In the genomic region with DNA sequence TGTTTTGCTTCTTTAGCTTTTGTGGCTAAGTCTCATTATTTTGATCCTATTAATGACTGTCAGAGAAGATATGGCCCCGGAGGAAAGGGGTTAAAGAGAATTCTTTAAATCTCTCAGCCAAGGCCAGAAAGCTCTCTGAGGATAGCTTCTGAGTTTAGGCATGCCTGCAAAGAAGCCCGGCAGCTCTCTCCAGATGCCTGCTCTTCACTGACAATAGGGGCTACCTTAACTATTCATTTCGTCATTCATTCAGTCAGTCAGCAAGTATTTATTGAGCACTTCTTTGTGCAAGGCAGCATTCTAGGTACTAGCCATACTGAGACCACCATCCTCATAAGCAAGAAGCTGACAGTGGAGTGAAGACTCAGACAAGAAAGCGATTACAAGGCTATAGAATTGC, we compare ENCODE assay signal across 29 cellular contexts. TPM values are rescaled to one million over a fixed set of nuclear protein-coding genes. Genes with fewer than 3 reads are reported as not detected.
DNase-seq lines count a peak whose midpoint lies in the region; ATAC-seq and TF ChIP-seq lines count a peak whose summit lies in the region.
"Had no signal": no experiment of that assay in that cellular context is flagged by ENCODE, and none has a peak within 500 bp of the region (broad histone marks: within the 10 kb centered on the region; RNA-seq: fewer than 3 reads in every experiment).

No MANE protein-coding gene starts in this region.

- H3F3A ChIP-seq in neural progenitor cell (ENCODE audit: low read depth), result no peaks in the 10 kb centered on the region
- no peaks in the 10 kb centered on the region for H3F3A ChIP-seq in smooth muscle cell (ENCODE audit: low read depth)

- intact Hi-C loops in A673 (cut with micrococcal nuclease; ENCODE audit: unreplicated experiment), result no loop called here
- intact Hi-C loops in ovary (cut with DNase I), result no loop called here

- no peaks in the 10 kb centered on the region for H3K79me2 ChIP-seq in neural progenitor cell (ENCODE audit: low read depth)
- no peaks in the 10 kb centered on the region for H3K79me2 ChIP-seq in smooth muscle cell (ENCODE audit: low read depth)

- no peak overlapping the region for H3K4me2 ChIP-seq in neural progenitor cell
- peak overlapping the region; percentile 53 for H3K4me2 ChIP-seq in smooth muscle cell
- H3K4me2 ChIP-seq: A549, BLaER1 had no signal

- H3K27ac ChIP-seq in A673 (ENCODE audit: low read depth, low read length, poor library complexity, severe bottlenecking) (no peak overlapping the region), neural progenitor cell (no peak overlapping the region), smooth muscle cell (ENCODE audit: low read depth) (peak overlapping the region; percentile 74), ovary (no peak overlapping the region)
- H3K27ac ChIP-seq: 22Rv1, A549, BLaER1 had no signal

- H3K36me3 Mint-ChIP-seq in WTC11, result no peaks in the 10 kb centered on the region
- H3K36me3 Mint-ChIP-seq in neural progenitor cell, result no peaks in the 10 kb centered on the region
- H3K36me3 Mint-ChIP-seq: CD14-positive monocyte; CD4-positive, alpha-beta memory T cell; CD4-positive, CD25-positive, alpha-beta regulatory T cell; CD8-positive, alpha-beta memory T cell had no signal

- H3K4me1 ChIP-seq in A673 (ENCODE audit: insufficient read depth, low read length, poor library complexity, severe bottlenecking) (peaks cover 4% of the 10 kb centered on the region), neural progenitor cell (no peaks in the 10 kb centered on the region), smooth muscle cell (ENCODE audit: low read depth) (no peaks in the 10 kb centered on the region), ovary (ENCODE audit: insufficient read depth) (no peaks in the 10 kb centered on the region)
- H3K4me1 ChIP-seq: A549, BE2C, BLaER1 had no signal

- H3K27ac Mint-ChIP-seq in WTC11 (no peak overlapping the region), neural progenitor cell (no peak overlapping the region)
- H3K27ac Mint-ChIP-seq: CD14-positive monocyte; CD4-positive, alpha-beta memory T cell; CD4-positive, CD25-positive, alpha-beta regulatory T cell had no signal

- no peaks in the 10 kb centered on the region for H4K20me1 ChIP-seq in neural progenitor cell (ENCODE audit: low read depth)
- H4K20me1 ChIP-seq in smooth muscle cell (ENCODE audit: low read depth), result no peaks in the 10 kb centered on the region
- H4K20me1 ChIP-seq: BLaER1 had no signal

- H3K4me3 ChIP-seq in A673 (ENCODE audit: low read depth, low read length, poor library complexity, severe bottlenecking) (no peak overlapping the region), neural progenitor cell (no peak overlapping the region), smooth muscle cell (no peak overlapping the region), ovary (no peak overlapping the region)
- H3K4me3 ChIP-seq: A549, BLaER1, GM12878 had no signal

- H3K4me1 Mint-ChIP-seq in WTC11 (peaks cover 13% of the 10 kb centered on the region), neural progenitor cell (no peaks in the 10 kb centered on the region)
- H3K4me1 Mint-ChIP-seq: CD4-positive, alpha-beta memory T cell; CD4-positive, CD25-positive, alpha-beta regulatory T cell; CD8-positive, alpha-beta memory T cell had no signal

- peak; percentile 50; the same call in 1 of the 2 replicates for ATAC-seq in WTC11
- ATAC-seq in activated CD4-positive, CD25-positive, alpha-beta regulatory T cell treated with anti-CD3 and anti-CD28 coated beads, Interleukin-2, amount 50 U/mL, for 24 hours, result no peak
- ATAC-seq: A549, GM12878 had no signal

- no peak for TF ChIP-seq EP300 in ovary (IDR thresholded peaks at IDR 0.05)

- CTCF ChIA-PET in A673 (lab: Charles Lee), result no interaction called here
- CTCF ChIA-PET in WTC11 (lab: Charles Lee), result interaction anchor here (1.4 to 2.0 kb wide), 2 partner anchors 13 to 27 kb away, joined by 6 to 7 read pairs; no protein-coding TSS in a partner anchor

- no peak overlapping the region for H3K9ac ChIP-seq in neural progenitor cell
- peak overlapping the region; percentile 34 for H3K9ac ChIP-seq in smooth muscle cell (ENCODE audit: low read depth)
- H3K9ac ChIP-seq: BLaER1 had no signal

- no TSS peak for BruUV-seq in A673 (replicated peaks; lab: Mats Ljungman, UMichigan)

- no peaks in the 10 kb centered on the region for H3K27me3 ChIP-seq in A673 (replicated peaks; ENCODE audit: insufficient read depth, low read depth, low read length, poor library complexity)
- H3K27me3 ChIP-seq in neural progenitor cell, result no peaks in the 10 kb centered on the region
- H3K27me3 ChIP-seq in smooth muscle cell (ENCODE audit: low read depth), result no peaks in the 10 kb centered on the region
- no peaks in the 10 kb centered on the region for H3K27me3 ChIP-seq in ovary
- H3K27me3 ChIP-seq: BE2C had no signal

- H3K9me3 ChIP-seq in A673 (ENCODE audit: low read depth, low read length, poor library complexity, severe bottlenecking) (no peaks in the 10 kb centered on the region), neural progenitor cell (ENCODE audit: low read depth) (no peaks in the 10 kb centered on the region), smooth muscle cell (replicated peaks; ENCODE audit: low read depth) (no peaks in the 10 kb centered on the region), ovary (no peaks in the 10 kb centered on the region)
- H3K9me3 ChIP-seq: A549, BE2C, BLaER1 had no signal

- H3K36me3 ChIP-seq in A673 (ENCODE audit: insufficient read depth, low read length, poor library complexity, severe bottlenecking) (no peaks in the 10 kb centered on the region), neural progenitor cell (no peaks in the 10 kb centered on the region), smooth muscle cell (ENCODE audit: low read depth) (no peaks in the 10 kb centered on the region), ovary (no peaks in the 10 kb centered on the region)
- H3K36me3 ChIP-seq: BE2C, BLaER1 had no signal

- TF ChIP-seq CTCF in A673 (conservative IDR thresholded peaks at IDR 0.05; ENCODE audit: low read depth, low read length) (no peak), WTC11 (IDR thresholded peaks at IDR 0.05) (no peak), neural progenitor cell (IDR thresholded peaks at IDR 0.05) (no peak), smooth muscle cell (IDR thresholded peaks at IDR 0.05; ENCODE audit: borderline replicate concordance, insufficient read depth, poor library complexity, severe bottlenecking) (no peak), ovary (IDR thresholded peaks at IDR 0.05) (no peak)

- 60% methylated on average over 4 of the region's 4 CpGs for WGBS in smooth muscle cell (ENCODE audit: low lambda C conversion rate)
- 36 to 42% (median 40%) methylated on average over 4 of the region's 4 CpGs for WGBS in ovary, 3 donors

- H3K27me3 Mint-ChIP-seq in WTC11 (ENCODE audit: low read depth), result peaks cover under 1% of the 10 kb centered on the region; the same call in 1 of the 2 replicates
- H3K27me3 Mint-ChIP-seq in neural progenitor cell (ENCODE audit: insufficient read depth, low read depth), result peaks cover 4% of the 10 kb centered on the region
- H3K27me3 Mint-ChIP-seq: CD4-positive, CD25-positive, alpha-beta regulatory T cell had no signal

- DNase-seq in A673 (ENCODE audit: low spot score) (peak; percentile 31), WTC11 (ENCODE audit: low spot score) (no peak), neural progenitor cell (ENCODE audit: low spot score) (peak; percentile 4), smooth muscle cell (lab: John Stamatoyannopoulos, UW; ENCODE audit: unreplicated experiment) (no peak), ovary (no peak), amniotic stem cell (lab: John Stamatoyannopoulos, UW) (no peak)
- DNase-seq: BE2C; C1 segment of cervical spinal cord; CD4-positive, alpha-beta memory T cell; CD4-positive, CD25-positive, alpha-beta regulatory T cell; CD8-positive, alpha-beta memory T cell; COR-L47; DMS 273 treated with DMSO at 0.1 percent for 48 hours; DMS153; DMS53; DMS79; DND-41; EL; GDM1 had no signal

- TF ChIP-seq POLR2A in ovary (IDR thresholded peaks at IDR 0.05), result no peak

- H3K9me3 Mint-ChIP-seq in WTC11, result no peaks in the 10 kb centered on the region
- no peaks in the 10 kb centered on the region for H3K9me3 Mint-ChIP-seq in neural progenitor cell
- H3K9me3 Mint-ChIP-seq: CD14-positive monocyte; CD4-positive, alpha-beta memory T cell; CD4-positive, CD25-positive, alpha-beta regulatory T cell; CD8-positive, alpha-beta memory T cell had no signal

- H2AFZ ChIP-seq in neural progenitor cell (replicated peaks) (no peak overlapping the region), smooth muscle cell (ENCODE audit: low read depth) (no peak overlapping the region)

- H3K4me3 Mint-ChIP-seq in WTC11 (no peak overlapping the region), neural progenitor cell (no peak overlapping the region)
- H3K4me3 Mint-ChIP-seq: CD14-positive monocyte; CD4-positive, alpha-beta memory T cell; CD4-positive, CD25-positive, alpha-beta regulatory T cell; CD8-positive, alpha-beta memory T cell had no signal

- POLR2A ChIA-PET in A673 (lab: Charles Lee; ENCODE audit: low non-redundant PET) (no interaction called here), WTC11 (lab: Charles Lee) (no interaction called here)

TF ChIP-seq in WTC11, 78 proteins besides CTCF, POLR2A, EP300 and RAD21 (continues in another document):
- TF ChIP-seq, protein P1, sequence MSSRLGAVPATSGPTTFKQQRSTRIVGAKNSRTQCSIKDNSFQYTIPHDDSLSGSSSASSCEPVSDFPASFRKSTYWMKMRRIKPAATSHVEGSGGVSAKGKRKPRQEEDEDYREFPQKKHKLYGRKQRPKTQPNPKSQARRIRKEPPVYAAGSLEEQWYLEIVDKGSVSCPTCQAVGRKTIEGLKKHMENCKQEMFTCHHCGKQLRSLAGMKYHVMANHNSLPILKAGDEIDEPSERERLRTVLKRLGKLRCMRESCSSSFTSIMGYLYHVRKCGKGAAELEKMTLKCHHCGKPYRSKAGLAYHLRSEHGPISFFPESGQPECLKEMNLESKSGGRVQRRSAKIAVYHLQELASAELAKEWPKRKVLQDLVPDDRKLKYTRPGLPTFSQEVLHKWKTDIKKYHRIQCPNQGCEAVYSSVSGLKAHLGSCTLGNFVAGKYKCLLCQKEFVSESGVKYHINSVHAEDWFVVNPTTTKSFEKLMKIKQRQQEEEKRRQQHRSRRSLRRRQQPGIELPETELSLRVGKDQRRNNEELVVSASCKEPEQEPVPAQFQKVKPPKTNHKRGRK (CRISPR knock-in tag; IDR thresholded peaks at IDR 0.05; ENCODE audit: borderline replicate concordance), result no peak
- no peak for TF ChIP-seq TCF7 (CRISPR knock-in tag; IDR thresholded peaks at IDR 0.05; ENCODE audit: low read depth)
- TF ChIP-seq NFATC4 (CRISPR knock-in tag; IDR thresholded peaks at IDR 0.05), result no peak
- TF ChIP-seq SOX15 (CRISPR knock-in tag; IDR thresholded peaks at IDR 0.05), result no peak
- TF ChIP-seq EMX1 (CRISPR knock-in tag; IDR thresholded peaks at IDR 0.05), result no peak

RNA-seq across cellular contexts. Expression of a gene that starts 34.0 kb away (rescaled TPM):
- total RNA-seq in A673 (2021) (0.26 TPM in 1 of 2 replicates, not detected in the other), WTC11 (2021) (not detected in 3 replicates), neural progenitor cell (ENCODE audit: low replicate concordance) (not detected in 2 replicates), smooth muscle cell (not detected in 2 replicates), ovary (not detected)
- polyA plus RNA-seq in smooth muscle cell (not detected in 2 replicates), ovary (under 1 TPM in 1 of 2 donors, not detected in 1; 0.06 TPM)
- total RNA-seq: A172; CD4-positive, alpha-beta memory T cell; CD4-positive, CD25-positive, alpha-beta regulatory T cell; CD8-positive, alpha-beta memory T cell; Daoy; G401; GM12878 had no signal
- polyA plus RNA-seq: A549; AG04450; CD14-positive monocyte; CD4-positive, alpha-beta memory T cell; CD4-positive, CD25-positive, alpha-beta regulatory T cell; CD8-positive, alpha-beta memory T cell; GM12878 had no signal

Comparison
In these comparisons a context has a peak if more than half of its experiments do, and no peak if none do; other contexts are left out.
1. DNase-seq: peak in A673 (single experiment) and neural progenitor cell (single experiment); none in WTC11 (single experiment), smooth muscle cell (single experiment), ovary (0 of 5) and amniotic stem cell (single experiment).